Comparison of ENCODE assay signal across 24 cellular contexts in genomic region chr9:96499257-96499656, GRCh38.
"Had no signal": no experiment of that assay in that cellular context is flagged by ENCODE, and none has a peak within 500 bp of the region (broad histone marks: within the 10 kb centered on the region; RNA-seq: fewer than 3 reads in every experiment).

No MANE protein-coding gene starts in this region.

- H3K4me1 ChIP-seq: pancreas, uterus had no signal

- H3K4me3 ChIP-seq: gastroesophageal sphincter, hepatocyte, pancreas, thoracic aorta, uterus had no signal

- H3K4me1 Mint-ChIP-seq: activated CD4-positive, alpha-beta memory T cell treated with anti-CD3 and anti-CD28 coated beads, Interleukin-2, amount 10 ng/mL, durations not matched to agents 7 days and 5 days; activated CD4-positive, alpha-beta T cell treated with anti-CD3 and anti-CD28 coated beads, Interleukin-2, amount 10 ng/mL, durations not matched to agents 7 days and 5 days; activated naive CD4-positive, alpha-beta T cell treated with anti-CD3 and anti-CD28 coated beads, Interleukin-2, amount 10 ng/mL, durations not matched to agents 7 days and 5 days; central memory CD8-positive, alpha-beta T cell had no signal

- H3K27ac ChIP-seq: gastroesophageal sphincter, hepatocyte, pancreas, thoracic aorta, uterus had no signal

- DNase-seq: activated CD4-positive, alpha-beta memory T cell treated with anti-CD3 and anti-CD28 coated beads, Interleukin-2, amount 10 ng/mL, durations not matched to agents 7 days and 5 days; activated CD4-positive, alpha-beta T cell treated with anti-CD3 and anti-CD28 coated beads for 1 hour; activated CD4-positive, alpha-beta T cell treated with anti-CD3 and anti-CD28 coated beads, Interleukin-2, amount 10 ng/mL, durations not matched to agents 7 days and 5 days; activated CD8-positive, alpha-beta memory T cell treated with anti-CD3 and anti-CD28 coated beads, Interleukin-2, amount 50 U/mL, for 48 hours; activated gamma-delta T cell; activated naive CD4-positive, alpha-beta T cell treated with anti-CD3 and anti-CD28 coated beads, Interleukin-2, amount 10 ng/mL, durations not matched to agents 7 days and 5 days; activated T-cell treated with anti-CD3 and anti-CD28 coated beads, Interleukin-2, amount 50 U/mL, for 24 hours; amniotic stem cell; effector memory CD8-positive, alpha-beta T cell; islet precursor cell; left cardiac atrium; mammary epithelial cell; stimulated activated CD4-positive, alpha-beta T cell treated with anti-CD3 and anti-CD28 coated beads, Interleukin-15, amount 100 ng/mL, for 24 hours; stimulated activated naive CD4-positive, alpha-beta T cell treated with Interleukin-2 at 50 U/mL for 16 hours; T-helper 2 cell; trophoblast cell; uterus had no signal

- ATAC-seq: effector memory CD8-positive, alpha-beta T cell; gastroesophageal sphincter; left cardiac atrium; pancreas; right cardiac atrium had no signal

- H3K27me3 ChIP-seq: gastroesophageal sphincter, hepatocyte, pancreas, uterus had no signal

- H3K27me3 Mint-ChIP-seq: activated CD4-positive, alpha-beta memory T cell treated with anti-CD3 and anti-CD28 coated beads, Interleukin-2, amount 10 ng/mL, durations not matched to agents 7 days and 5 days; activated CD4-positive, alpha-beta T cell treated with anti-CD3 and anti-CD28 coated beads, Interleukin-2, amount 10 ng/mL, durations not matched to agents 7 days and 5 days; activated T-cell treated with anti-CD3 and anti-CD28 coated beads, Interleukin-2, amount 50 U/mL, for 24 hours; central memory CD8-positive, alpha-beta T cell; effector memory CD8-positive, alpha-beta T cell had no signal

- H3K36me3 ChIP-seq: pancreas, uterus had no signal

- H3K4me3 Mint-ChIP-seq: activated CD4-positive, alpha-beta memory T cell treated with anti-CD3 and anti-CD28 coated beads, Interleukin-2, amount 10 ng/mL, durations not matched to agents 7 days and 5 days; activated CD4-positive, alpha-beta T cell treated with anti-CD3 and anti-CD28 coated beads, Interleukin-2, amount 10 ng/mL, durations not matched to agents 7 days and 5 days; activated naive CD4-positive, alpha-beta T cell treated with anti-CD3 and anti-CD28 coated beads, Interleukin-2, amount 10 ng/mL, durations not matched to agents 7 days and 5 days; activated T-cell treated with anti-CD3 and anti-CD28 coated beads, Interleukin-2, amount 50 U/mL, for 24 hours; central memory CD8-positive, alpha-beta T cell; effector memory CD8-positive, alpha-beta T cell; nephron had no signal

- H3K27ac Mint-ChIP-seq: activated CD4-positive, alpha-beta memory T cell treated with anti-CD3 and anti-CD28 coated beads, Interleukin-2, amount 10 ng/mL, durations not matched to agents 7 days and 5 days; activated CD4-positive, alpha-beta T cell treated with anti-CD3 and anti-CD28 coated beads, Interleukin-2, amount 10 ng/mL, durations not matched to agents 7 days and 5 days; activated naive CD4-positive, alpha-beta T cell treated with anti-CD3 and anti-CD28 coated beads, Interleukin-2, amount 10 ng/mL, durations not matched to agents 7 days and 5 days; activated T-cell treated with anti-CD3 and anti-CD28 coated beads, Interleukin-2, amount 50 U/mL, for 24 hours; effector memory CD8-positive, alpha-beta T cell; nephron had no signal

- H3K9me3 ChIP-seq: gastroesophageal sphincter, pancreas, thoracic aorta, uterus had no signal

- H3K36me3 Mint-ChIP-seq: activated naive CD4-positive, alpha-beta T cell treated with anti-CD3 and anti-CD28 coated beads, Interleukin-2, amount 10 ng/mL, durations not matched to agents 7 days and 5 days had no signal

- H3K9me3 Mint-ChIP-seq: activated CD4-positive, alpha-beta memory T cell treated with anti-CD3 and anti-CD28 coated beads, Interleukin-2, amount 10 ng/mL, durations not matched to agents 7 days and 5 days; activated CD4-positive, alpha-beta T cell treated with anti-CD3 and anti-CD28 coated beads, Interleukin-2, amount 10 ng/mL, durations not matched to agents 7 days and 5 days; activated naive CD4-positive, alpha-beta T cell treated with anti-CD3 and anti-CD28 coated beads, Interleukin-2, amount 10 ng/mL, durations not matched to agents 7 days and 5 days; activated T-cell treated with anti-CD3 and anti-CD28 coated beads, Interleukin-2, amount 50 U/mL, for 24 hours; central memory CD8-positive, alpha-beta T cell; effector memory CD8-positive, alpha-beta T cell; nephron had no signal
